In the genomic region with DNA sequence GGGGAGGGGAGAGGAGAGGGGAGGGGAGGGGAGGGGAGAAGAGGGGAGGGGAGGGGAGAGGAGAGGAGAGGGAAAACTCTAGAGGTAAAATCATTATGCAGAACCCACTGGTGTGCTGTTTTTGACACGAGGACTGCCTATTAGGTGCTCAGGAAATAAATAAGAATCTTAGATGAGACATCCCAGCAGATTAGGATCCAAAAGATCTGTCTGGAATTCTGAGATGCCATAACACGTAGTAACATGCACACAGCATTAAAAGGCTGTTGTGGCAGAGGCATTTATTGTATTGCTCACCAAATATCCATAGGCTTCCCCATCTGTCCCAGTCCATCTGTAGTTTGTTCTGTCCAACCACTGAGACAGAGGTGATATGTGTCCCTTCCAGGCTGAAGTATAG, we compare ENCODE assay signal across 17 cellular contexts. TPM values are rescaled to one million over a fixed set of nuclear protein-coding genes. Genes with fewer than 3 reads are reported as not detected.
A peak's percentile ranks its signal among the peaks of the same experiment; 100 is the strongest.
DNase-seq lines count a peak whose midpoint lies in the region; ATAC-seq, FAIRE-seq and TF ChIP-seq lines count a peak whose summit lies in the region.
"Had no signal": no experiment of that assay in that cellular context is flagged by ENCODE, and none has a peak within 500 bp of the region (broad histone marks: within the 10 kb centered on the region; RNA-seq: fewer than 3 reads in every experiment).

No MANE protein-coding gene starts in this region.

- whole genome bisulfite sequencing in right cardiac atrium, result 69% methylated on average over 2 of the region's 2 CpGs

- H3K4me3 ChIP-seq in right cardiac atrium (ENCODE audit: low read length), result no peak overlapping the region
- H3K4me3 ChIP-seq in osteoblast (ENCODE audit: insufficient read depth, low read length), result no peak overlapping the region
- H3K4me3 ChIP-seq: GM23338, SJCRH30, smooth muscle cell had no signal

- intact Hi-C loops in right cardiac atrium (cut with DNase I), result no loop called here
- intact Hi-C loops in cardiac septum (cut with DNase I), result no loop called here
- intact Hi-C loops in dendritic cell treated with granulocyte-macrophage colony-stimulating factor and Interleukin-4, amounts not matched to agents 40 ng/mL and 50 ng/mL, for 4 days (cut with micrococcal nuclease), result loop anchor here (5.0 kb wide), 1 partner anchor 41 kb away; no protein-coding TSS in a partner anchor

- H3K79me2 ChIP-seq in osteoblast (ENCODE audit: insufficient read depth, low read length), result peaks cover 5% of the 10 kb centered on the region

- H3K27ac ChIP-seq in right cardiac atrium (ENCODE audit: low read length), result peak overlapping the region; percentile 82
- peak overlapping the region; percentile 85 for H3K27ac ChIP-seq in osteoblast (ENCODE audit: low read depth, low read length)
- H3K27ac ChIP-seq: SJCRH30 had no signal

- H3K27me3 ChIP-seq in right cardiac atrium (ENCODE audit: control insufficient read depth, insufficient read depth) (no peaks in the 10 kb centered on the region), osteoblast (ENCODE audit: insufficient read depth, low read length) (no peaks in the 10 kb centered on the region)
- H3K27me3 ChIP-seq: SJCRH30 had no signal

- no peak for TF ChIP-seq CTCF in osteoblast (IDR thresholded peaks at IDR 0.05; ENCODE audit: extremely low read depth, low read depth, low read length)

- H3K4me2 ChIP-seq in osteoblast (ENCODE audit: insufficient read depth, low read length), result peak overlapping the region; percentile 63
- H3K4me2 ChIP-seq: GM23338, smooth muscle cell had no signal

- H3K4me1 Mint-ChIP-seq in dendritic cell treated with granulocyte-macrophage colony-stimulating factor and Interleukin-4, amounts not matched to agents 40 ng/mL and 50 ng/mL, for 4 days (ENCODE audit: low read depth), result peaks cover 42% of the 10 kb centered on the region

- H3K27me3 Mint-ChIP-seq in dendritic cell treated with granulocyte-macrophage colony-stimulating factor and Interleukin-4, amounts not matched to agents 40 ng/mL and 50 ng/mL, for 4 days, result no peaks in the 10 kb centered on the region

- FAIRE-seq in frontal cortex (lab: Jason Lieb, UNC), result no peak
- FAIRE-seq: GM12891 had no signal

- no peak overlapping the region for H3K4me3 Mint-ChIP-seq in dendritic cell treated with granulocyte-macrophage colony-stimulating factor and Interleukin-4, amounts not matched to agents 40 ng/mL and 50 ng/mL, for 4 days
- H3K4me3 Mint-ChIP-seq: activated T-cell treated with anti-CD3 and anti-CD28 coated beads, Interleukin-2, amount 50 U/mL, for 4 hours; GM23338 had no signal

- no peak for ATAC-seq in right cardiac atrium
- ATAC-seq: activated T-cell treated with anti-CD3 and anti-CD28 coated beads, Interleukin-2, amount 50 U/mL, for 4 hours; GM23338 had no signal

- H3K4me1 ChIP-seq in right cardiac atrium (ENCODE audit: control insufficient read depth, insufficient read depth, low read length), result peaks cover 11% of the 10 kb centered on the region
- peaks cover 57% of the 10 kb centered on the region for H3K4me1 ChIP-seq in osteoblast (ENCODE audit: insufficient read depth, low read length)
- H3K4me1 ChIP-seq: SJCRH30 had no signal

- H3K36me3 Mint-ChIP-seq in dendritic cell treated with granulocyte-macrophage colony-stimulating factor and Interleukin-4, amounts not matched to agents 40 ng/mL and 50 ng/mL, for 4 days (ENCODE audit: low read depth), result peaks cover 41% of the 10 kb centered on the region

- H3K9me3 Mint-ChIP-seq in dendritic cell treated with granulocyte-macrophage colony-stimulating factor and Interleukin-4, amounts not matched to agents 40 ng/mL and 50 ng/mL, for 4 days, result no peaks in the 10 kb centered on the region
- H3K9me3 Mint-ChIP-seq: activated T-cell treated with anti-CD3 and anti-CD28 coated beads, Interleukin-2, amount 50 U/mL, for 4 hours; GM23338 had no signal

- peaks cover 8% of the 10 kb centered on the region for H3K36me3 ChIP-seq in osteoblast (ENCODE audit: insufficient read depth, low read length)
- H3K36me3 ChIP-seq: SJCRH30 had no signal

- no peaks in the 10 kb centered on the region for H3K9me3 ChIP-seq in right cardiac atrium (ENCODE audit: control insufficient read depth, low read length)
- H3K9me3 ChIP-seq in osteoblast (ENCODE audit: low read depth, low read length), result no peaks in the 10 kb centered on the region
- H3K9me3 ChIP-seq: SJCRH30 had no signal

- H3K27ac Mint-ChIP-seq in dendritic cell treated with granulocyte-macrophage colony-stimulating factor and Interleukin-4, amounts not matched to agents 40 ng/mL and 50 ng/mL, for 4 days, result peak overlapping the region; percentile 92
- H3K27ac Mint-ChIP-seq: GM23338 had no signal

- no peaks in the 10 kb centered on the region for H4K20me1 ChIP-seq in osteoblast (ENCODE audit: insufficient read depth, low read length)

- no peak for DNase-seq in right cardiac atrium
- no peak for DNase-seq in cardiac septum (ENCODE audit: low spot score)
- no peak for DNase-seq in osteoblast (ENCODE audit: insufficient read length, low spot score, missing footprints)
- no peak for DNase-seq in frontal cortex (ENCODE audit: low spot score in 2 of 2)
- no peak for DNase-seq in stimulated activated CD4-positive, alpha-beta T cell treated with anti-CD3 and anti-CD28 coated beads, Interleukin-1b, Interleukin-23, amount 100 ng/mL, for 48 hours
- DNase-seq in NCI-H1417 (lab: John Stamatoyannopoulos, UW), result no peak
- DNase-seq in NCI-H187 (lab: John Stamatoyannopoulos, UW), result no peak
- DNase-seq: activated CD4-positive, alpha-beta T cell treated with anti-CD3 and anti-CD28 coated beads for 1 hour; activated T-cell treated with anti-CD3 and anti-CD28 coated beads, Interleukin-2, amount 50 U/mL, for 4 hours; DMS79 treated with DMSO at 0.1 percent for 48 hours; NCI-H1092; NCI-H69; SJCRH30 had no signal

- no peak overlapping the region for H2AFZ ChIP-seq in osteoblast (ENCODE audit: low read length)
- H2AFZ ChIP-seq: GM23338 had no signal

RNA-seq across cellular contexts. Expression of gene KMT2E, which starts 40.8 kb away (rescaled TPM):
- 10 to 100 TPM; 49.2 to 73.1 (median 59.1) TPM for total RNA-seq in right cardiac atrium
- polyA plus RNA-seq in right cardiac atrium, result 17.8 TPM
- total RNA-seq in cardiac septum, result 65.7 TPM
- total RNA-seq in osteoblast, result 108 and 124 TPM in 2 replicates
- 217 TPM for total RNA-seq in frontal cortex
